1 cellular context compared by ENCODE assay signal in the genomic region with DNA sequence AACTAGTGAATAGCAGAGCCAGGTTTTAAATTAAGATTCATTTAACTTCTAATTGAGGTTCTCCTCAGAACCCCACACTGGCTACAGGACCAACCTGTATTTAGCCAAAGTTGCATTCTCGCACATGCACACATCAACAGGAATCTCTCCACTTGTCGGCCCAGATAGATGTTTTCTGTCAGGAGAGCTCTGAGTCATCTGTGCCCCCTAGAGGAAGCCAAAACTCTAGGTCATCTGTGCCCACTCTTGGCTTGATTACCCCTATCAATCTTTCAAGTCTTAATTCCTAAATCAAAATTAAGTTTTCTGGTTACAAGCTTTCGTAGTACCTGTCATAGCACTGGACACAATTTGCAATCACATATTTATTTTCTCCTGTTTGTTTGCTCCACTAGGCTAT.
TF ChIP-seq lines count a peak whose summit lies in the region.

No MANE protein-coding gene starts in this region.

TF ChIP-seq in H1, 55 proteins besides CTCF, POLR2A, EP300 and RAD21 (continued from another document):
- TF ChIP-seq KDM5A (IDR thresholded peaks at IDR 0.05; ENCODE audit: low read length) = no peak
- TF ChIP-seq HDAC2 (IDR thresholded peaks at IDR 0.05; ENCODE audit: borderline replicate concordance in 1 of 2, low read depth in 2 of 2, low read length in 2 of 2) = no peak
- TF ChIP-seq SRF (IDR thresholded peaks at IDR 0.05; ENCODE audit: low read depth, low read length) = no peak
- TF ChIP-seq, protein P1, sequence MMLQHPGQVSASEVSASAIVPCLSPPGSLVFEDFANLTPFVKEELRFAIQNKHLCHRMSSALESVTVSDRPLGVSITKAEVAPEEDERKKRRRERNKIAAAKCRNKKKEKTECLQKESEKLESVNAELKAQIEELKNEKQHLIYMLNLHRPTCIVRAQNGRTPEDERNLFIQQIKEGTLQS (IDR thresholded peaks at IDR 0.05; ENCODE audit: insufficient read depth, low read depth, low read length) = no peak
- no peak for TF ChIP-seq TEAD4 (IDR thresholded peaks at IDR 0.05; ENCODE audit: low read depth, low read length)
- no peak for TF ChIP-seq SP4 (IDR thresholded peaks at IDR 0.05; ENCODE audit: low read length)
- TF ChIP-seq CBX5 (IDR thresholded peaks at IDR 0.05; ENCODE audit: low read depth, low read length) = no peak
- TF ChIP-seq CHD2 (IDR thresholded peaks at IDR 0.05; ENCODE audit: low read length) = no peak
- no peak for TF ChIP-seq BACH1 (IDR thresholded peaks at IDR 0.05; ENCODE audit: low read length)
